16 cellular contexts compared by ENCODE assay signal in genomic region chr7:107494910-107495309, GRCh38. TPM values are rescaled to one million over a fixed set of nuclear protein-coding genes. Genes with fewer than 3 reads are reported as not detected.
A peak's percentile ranks its signal among the peaks of the same experiment; 100 is the strongest.
DNase-seq lines count a peak whose midpoint lies in the region; TF ChIP-seq lines count a peak whose summit lies in the region.
"Had no signal": no experiment of that assay in that cellular context is flagged by ENCODE, and none has a peak within 500 bp of the region (broad histone marks: within the 10 kb centered on the region; RNA-seq: fewer than 3 reads in every experiment).

No MANE protein-coding gene starts in this region.

- peaks cover 33% of the 10 kb centered on the region for H3K9me3 Mint-ChIP-seq in progenitor cell of endocrine pancreas (ENCODE audit: low read depth)

- no peak overlapping the region for H3K4me3 Mint-ChIP-seq in progenitor cell of endocrine pancreas (ENCODE audit: low read depth)

- H3K4me1 Mint-ChIP-seq in progenitor cell of endocrine pancreas (ENCODE audit: low read depth) = no peaks in the 10 kb centered on the region

- DNase-seq in DMS53 (lab: John Stamatoyannopoulos, UW) (peak; percentile 87), HT-29 (ENCODE audit: low spot score) (peak; percentile 14), epithelial cell of prostate (ENCODE audit: low read depth, low spot score) (no peak), progenitor cell of endocrine pancreas (ENCODE audit: low spot score, unreplicated experiment) (no peak), DMS 273 treated with DMSO at 0.1 percent for 48 hours (lab: John Stamatoyannopoulos, UW) (no peak), glomerular visceral epithelial cell (ENCODE audit: extremely low spot score) (no peak), NCI-H748 (lab: John Stamatoyannopoulos, UW; ENCODE audit: unreplicated experiment) (no peak)
- DNase-seq: EL, GOT3, NCI-H1105 treated with DMSO at 0.1 percent for 48 hours, NCI-H187, NCI-H2107, NCI-H2227 treated with DMSO at 0.1 percent for 48 hours, NCI-H82 had no signal

- peak overlapping the region; percentile 65 for H3K27ac Mint-ChIP-seq in progenitor cell of endocrine pancreas

- H3K36me3 Mint-ChIP-seq in progenitor cell of endocrine pancreas (ENCODE audit: insufficient read depth) = peaks cover 20% of the 10 kb centered on the region

- peak overlapping the region; percentile 10 for H3K27ac ChIP-seq in epithelial cell of prostate

- no peaks in the 10 kb centered on the region for H3K27me3 Mint-ChIP-seq in progenitor cell of endocrine pancreas

- TF ChIP-seq CTCF in progenitor cell of endocrine pancreas (IDR thresholded peaks at IDR 0.05; ENCODE audit: unreplicated experiment) = no peak

RNA-seq across cellular contexts. Expression of gene GPR22, which starts 25.1 kb away (rescaled TPM):
- not detected in 2 replicates for total RNA-seq in HT-29 (2014; rRNA removed; shearing (Covaris generic))
- not detected in 2 replicates for total RNA-seq in progenitor cell of endocrine pancreas
- total RNA-seq: GM12878, SK-MEL-5 had no signal

Comparison
In these comparisons a context has a peak if more than half of its experiments do, and no peak if none do; other contexts are left out.
1. DNase-seq: peak in DMS53 (single experiment) and HT-29 (single experiment); none in epithelial cell of prostate (single experiment), progenitor cell of endocrine pancreas (single experiment), DMS 273 treated with DMSO at 0.1 percent for 48 hours (single experiment), glomerular visceral epithelial cell (single experiment) and NCI-H748 (single experiment).